20 cellular contexts compared by ENCODE assay signal in genomic region chr12:121455766-121456420, GRCh38.
"Had no signal": no experiment of that assay in that cellular context is flagged by ENCODE, and none has a peak within 500 bp of the region (broad histone marks: within the 10 kb centered on the region; RNA-seq: fewer than 3 reads in every experiment).

No MANE protein-coding gene starts in this region.

- ATAC-seq: activated CD4-positive, CD25-positive, alpha-beta regulatory T cell treated with anti-CD3 and anti-CD28 coated beads, Interleukin-2, amount 50 U/mL, for 24 hours; gastroesophageal sphincter; lower lobe of right lung; stimulated activated naive CD8-positive, alpha-beta T cell treated with anti-CD3 and anti-CD28 coated beads, Interleukin-15, amount 100 ng/mL, for 72 hours had no signal

- H3K36me3 ChIP-seq: adrenal gland had no signal

- H3K27me3 Mint-ChIP-seq: naive B cell; stimulated activated naive CD8-positive, alpha-beta T cell treated with anti-CD3 and anti-CD28 coated beads, Interleukin-15, amount 100 ng/mL, for 72 hours had no signal

- H3K9me3 Mint-ChIP-seq: activated naive CD4-positive, alpha-beta T cell treated with anti-CD3 and anti-CD28 coated beads for 36 hours; activated T-helper 1 cell treated with anti-CD3 and anti-CD28 coated beads, Interleukin-12 subunit alpha, Interleukin-12 subunit beta, Interleukin-2, Interleukin-4 antibody, amounts not matched to agents 30 ng/mL and 10 ng/mL and 1 ng/mL, durations not matched to agents 14 hours and 24 hours and 36 hours; naive B cell; stimulated activated naive CD8-positive, alpha-beta T cell treated with anti-CD3 and anti-CD28 coated beads, Interleukin-15, amount 100 ng/mL, for 72 hours had no signal

- H3K4me3 ChIP-seq: adrenal gland, coronary artery, gastroesophageal sphincter, lower lobe of right lung, sigmoid colon, testis had no signal

- H3K27ac ChIP-seq: adrenal gland, coronary artery, gastroesophageal sphincter, lower lobe of right lung, sigmoid colon, testis had no signal

- DNase-seq: activated CD4-positive, alpha-beta T cell treated with anti-CD3 and anti-CD28 coated beads, Interleukin-2, amount 50 U/mL, for 48 hours; activated CD8-positive, alpha-beta memory T cell treated with anti-CD3 and anti-CD28 coated beads, Interleukin-2, amount 50 U/mL, for 4 hours; activated naive CD4-positive, alpha-beta T cell treated with anti-CD3 and anti-CD28 coated beads for 36 hours; adrenal gland; caudate nucleus; effector CD8-positive, alpha-beta T cell; kidney glomerular epithelial cell; lower lobe of right lung; naive B cell; occipital lobe; sigmoid colon; SK-N-SH; stimulated activated CD4-positive, alpha-beta T cell treated with anti-CD3 and anti-CD28 coated beads, Interleukin-4, amount 100 ng/mL, for 1 hour; stimulated activated CD8-positive, alpha-beta memory T cell treated with anti-CD3 and anti-CD28 coated beads, Interleukin-4, amount 100 ng/mL, for 48 hours; stimulated activated naive CD8-positive, alpha-beta T cell treated with anti-CD3 and anti-CD28 coated beads, Interleukin-15, amount 100 ng/mL, for 72 hours; testis had no signal

- H3K9me3 ChIP-seq: adrenal gland, gastroesophageal sphincter, lower lobe of right lung, sigmoid colon, SK-N-SH, testis had no signal

- H3K27ac Mint-ChIP-seq: activated naive CD4-positive, alpha-beta T cell treated with anti-CD3 and anti-CD28 coated beads for 36 hours; activated T-helper 1 cell treated with anti-CD3 and anti-CD28 coated beads, Interleukin-12 subunit alpha, Interleukin-12 subunit beta, Interleukin-2, Interleukin-4 antibody, amounts not matched to agents 30 ng/mL and 10 ng/mL and 1 ng/mL, durations not matched to agents 14 hours and 24 hours and 36 hours had no signal

- H3K4me2 ChIP-seq: SK-N-SH had no signal

- H3K27me3 ChIP-seq: adrenal gland, gastroesophageal sphincter, sigmoid colon, testis had no signal

- H3K9me2 ChIP-seq: SK-N-SH had no signal

- H3K4me3 Mint-ChIP-seq: activated naive CD4-positive, alpha-beta T cell treated with anti-CD3 and anti-CD28 coated beads for 36 hours; activated T-helper 1 cell treated with anti-CD3 and anti-CD28 coated beads, Interleukin-12 subunit alpha, Interleukin-12 subunit beta, Interleukin-2, Interleukin-4 antibody, amounts not matched to agents 30 ng/mL and 10 ng/mL and 1 ng/mL, durations not matched to agents 14 hours and 24 hours and 36 hours; naive B cell; stimulated activated naive CD8-positive, alpha-beta T cell treated with anti-CD3 and anti-CD28 coated beads, Interleukin-15, amount 100 ng/mL, for 72 hours had no signal
